8 cellular contexts compared by ENCODE assay signal in the genomic region with DNA sequence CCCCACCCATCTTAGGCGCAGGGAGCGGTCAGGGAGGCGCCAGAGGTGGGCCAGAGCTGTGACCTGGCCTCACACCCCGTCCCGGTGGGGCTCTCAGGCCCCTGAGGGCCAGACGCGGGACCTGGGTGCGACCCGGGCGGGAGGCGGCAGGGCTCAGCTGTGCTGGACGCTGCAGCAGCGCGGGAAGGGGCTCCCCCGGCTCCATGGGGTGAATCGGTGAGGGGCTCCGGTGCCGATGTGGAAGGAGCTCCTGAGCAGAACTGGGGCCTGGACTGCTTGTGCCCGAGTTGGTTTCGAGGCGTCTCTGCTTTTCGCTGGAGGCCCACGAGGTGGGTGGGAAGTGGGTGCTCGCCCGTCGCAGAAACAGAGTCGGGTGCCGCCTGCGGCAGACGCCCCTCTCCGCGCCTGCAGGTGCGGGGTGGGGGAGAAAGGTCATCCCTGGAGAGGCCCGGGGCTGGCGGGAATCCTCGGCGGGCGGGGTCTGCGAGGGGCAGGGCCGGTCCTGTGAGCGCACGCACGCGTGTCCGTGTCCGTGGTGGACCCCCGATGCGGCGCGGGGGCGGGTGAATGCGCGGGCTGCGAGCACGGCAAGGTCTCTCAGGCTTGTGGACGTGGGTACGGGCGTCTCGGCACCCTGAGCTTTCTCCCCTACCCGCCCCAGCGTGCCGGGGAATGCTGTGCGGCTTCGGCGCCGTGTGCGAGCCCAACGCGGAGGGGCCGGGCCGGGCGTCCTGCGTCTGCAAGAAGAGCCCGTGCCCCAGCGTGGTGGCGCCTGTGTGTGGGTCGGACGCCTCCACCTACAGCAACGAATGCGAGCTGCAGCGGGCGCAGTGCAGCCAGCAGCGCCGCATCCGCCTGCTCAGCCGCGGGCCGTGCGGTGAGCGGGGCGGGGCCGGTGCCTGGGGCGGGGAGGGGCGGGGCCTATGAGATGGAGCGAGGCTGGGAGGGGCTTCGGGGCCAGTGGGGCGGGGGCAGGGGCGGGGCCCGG. TPM values are rescaled to one million over a fixed set of nuclear protein-coding genes. Genes with fewer than 3 reads are reported as not detected.
A peak's percentile ranks its signal among the peaks of the same experiment; 100 is the strongest.
DNase-seq lines count a peak whose midpoint lies in the region; ATAC-seq and TF ChIP-seq lines count a peak whose summit lies in the region.

No MANE protein-coding gene starts in this region.

- TF ChIP-seq POLR2A in sigmoid colon (IDR thresholded peaks at IDR 0.05), result no peak

- H3K27ac ChIP-seq in right cardiac atrium (ENCODE audit: low read length), result no peak overlapping the region
- H3K27ac ChIP-seq in sigmoid colon, result peak overlapping the region in 2 of 4 donors; percentile 14 to 50

- intact Hi-C loops in right cardiac atrium (cut with DNase I), result no loop called here
- intact Hi-C loops in sigmoid colon (cut with DNase I), result loop anchor here (2.0 kb wide), 1 partner anchor 19 kb away; the partner anchor contains the start of gene AGRN

- no peak for TF ChIP-seq EP300 in sigmoid colon (IDR thresholded peaks at IDR 0.05)

- peaks cover 0 to 16% (median 0%) of the 10 kb centered on the region in 4 donors for H3K36me3 ChIP-seq in sigmoid colon

- WGBS in right cardiac atrium, result 6% methylated on average over 99 of the region's 99 CpGs
- WGBS in sigmoid colon, 2 donors, result 1 to 2% methylated on average over 99 of the region's 99 CpGs

- TF ChIP-seq CTCF in sigmoid colon (IDR thresholded peaks at IDR 0.05), result peak in 2 of 4 experiments; percentile 21 to 22

- H3K9me3 ChIP-seq in right cardiac atrium (ENCODE audit: control insufficient read depth, low read length), result no peaks in the 10 kb centered on the region
- no peaks in the 10 kb centered on the region for H3K9me3 ChIP-seq in sigmoid colon

- no peaks in the 10 kb centered on the region for H3K27me3 ChIP-seq in right cardiac atrium (ENCODE audit: control insufficient read depth, insufficient read depth)
- H3K27me3 ChIP-seq in sigmoid colon, result peaks cover 0 to 28% (median 0%) of the 10 kb centered on the region in 3 donors

- peak; percentile 98 for DNase-seq in GM03348 (ENCODE audit: low spot score)
- peak; percentile 60 to 93 (median 72) for DNase-seq in T-helper 2 cell
- DNase-seq in amygdala (lab: John Stamatoyannopoulos, UW), result peak in 49 of 56 donors; percentile 10 to 84 (median 64)
- DNase-seq in right cardiac atrium, result peak; percentile 72 to 89 (median 88)
- peak; percentile 90 for DNase-seq in sigmoid colon
- no peak for DNase-seq in NCI-H524 treated with DMSO at 0.1 percent for 48 hours (lab: John Stamatoyannopoulos, UW)

- H3K4me3 ChIP-seq in right cardiac atrium (ENCODE audit: low read length) (peak overlapping the region; percentile 4), sigmoid colon (peak overlapping the region; percentile 18 to 57 (median 48))

- H3K4me1 ChIP-seq in right cardiac atrium (ENCODE audit: control insufficient read depth, insufficient read depth, low read length) (no peaks in the 10 kb centered on the region), sigmoid colon (peaks cover 0 to 23% (median 16%) of the 10 kb centered on the region in 4 donors)

- ATAC-seq in HG03571 (IDR thresholded peaks at IDR 0.05; ENCODE audit: unreplicated experiment) (peak; percentile 46), right cardiac atrium (peak; percentile 78 to 81), HG02852 (IDR thresholded peaks at IDR 0.05; ENCODE audit: unreplicated experiment) (no peak)

RNA-seq across cellular contexts. Expression of gene AGRN, which starts 20.4 kb away (rescaled TPM):
- 10 to 100 TPM; 17.1 to 26.4 (median 21.4) TPM for total RNA-seq in right cardiac atrium
- 12.0 TPM for polyA plus RNA-seq in right cardiac atrium
- total RNA-seq in sigmoid colon, result 10 to 100 TPM in 2 of 4 donors, 1 to 10 TPM in 2; 3.9 to 23.3 (median 10.3) TPM
- 10 to 100 TPM in 1 of 3 donors, 1 to 10 TPM in 2; 2.8 to 54.4 (median 3.0) TPM for polyA plus RNA-seq in sigmoid colon

RNA-seq across cellular contexts. Expression of gene ISG15, which starts 27.0 kb away (rescaled TPM):
- total RNA-seq in right cardiac atrium, result 10 to 100 TPM; 16.1 to 36.4 (median 21.6) TPM
- polyA plus RNA-seq in right cardiac atrium, result 65.5 TPM
- 10 to 100 TPM; 49.4 to 81.1 (median 68.8) TPM for total RNA-seq in sigmoid colon
- polyA plus RNA-seq in sigmoid colon, result 100 to 1,000 TPM in 2 of 3 donors, 10 to 100 TPM in 1; 78.7 to 357 (median 241) TPM

RNA-seq across cellular contexts. Expression of gene RNF223, which starts 33.8 kb away (rescaled TPM):
- total RNA-seq in right cardiac atrium, result not detected
- not detected for polyA plus RNA-seq in right cardiac atrium
- not detected for total RNA-seq in sigmoid colon
- 1 to 10 TPM in 2 of 3 donors, under 1 TPM in 1; 0.60 to 3.7 (median 1.9) TPM for polyA plus RNA-seq in sigmoid colon

RNA-seq across cellular contexts. Expression of gene HES4, which starts 40.4 kb away (rescaled TPM):
- total RNA-seq in right cardiac atrium (10 to 100 TPM; 37.3 to 62.5 (median 38.6) TPM), sigmoid colon (10 to 100 TPM; 25.0 to 65.1 (median 27.9) TPM)
- polyA plus RNA-seq in right cardiac atrium (25.7 TPM), sigmoid colon (10 to 100 TPM in 1 of 3 donors, 1 to 10 TPM in 2; 1.2 to 15.7 (median 4.6) TPM)

RNA-seq across cellular contexts. Expression of gene PERM1, which starts 58.4 kb away (rescaled TPM):
- total RNA-seq in right cardiac atrium (10 to 100 TPM; 44.4 to 78.0 (median 57.4) TPM), sigmoid colon (under 1 TPM in 1 of 4 donors, not detected in 3; under 0.01 TPM)
- polyA plus RNA-seq in right cardiac atrium (112 TPM), sigmoid colon (under 1 TPM in 2 of 3 donors, not detected in 1; 0.16 to 0.69 TPM)
